ENCODE assay signal across 19 cellular contexts in genomic region chr9:20945269-20945668, GRCh38.
"Had no signal": no experiment of that assay in that cellular context is flagged by ENCODE, and none has a peak within 500 bp of the region (broad histone marks: within the 10 kb centered on the region; RNA-seq: fewer than 3 reads in every experiment).

No MANE protein-coding gene starts in this region.

- H3K9me3 ChIP-seq: gastroesophageal sphincter, left ventricle myocardium inferior, lower lobe of right lung, stomach, thoracic aorta, transverse colon had no signal

- FAIRE-seq: keratinocyte, small intestine had no signal

- DNase-seq: central memory CD4-positive, alpha-beta T cell; effector CD8-positive, alpha-beta T cell; immature natural killer cell; left cardiac atrium; left ventricle myocardium inferior; lower lobe of right lung; mesenchymal stem cell; naive thymus-derived CD8-positive, alpha-beta T cell; occipital lobe; right cardiac atrium; small intestine; stimulated activated CD4-positive, alpha-beta T cell treated with anti-CD3 and anti-CD28 coated beads, Interleukin-12 subunit alpha, Interleukin-12 subunit beta, amount 100 ng/mL, for 4 hours; stimulated activated naive CD4-positive, alpha-beta T cell; stomach; transverse colon had no signal

- H3K36me3 ChIP-seq: thoracic aorta had no signal

- H3K27ac ChIP-seq: coronary artery, gastroesophageal sphincter, left ventricle myocardium inferior, lower lobe of right lung, stomach, thoracic aorta, transverse colon had no signal

- H3K4me1 ChIP-seq: left ventricle myocardium inferior, lower lobe of right lung had no signal

- H3K4me3 ChIP-seq: coronary artery, gastroesophageal sphincter, left ventricle myocardium inferior, lower lobe of right lung, stomach, thoracic aorta, transverse colon had no signal

- H3K27me3 ChIP-seq: gastroesophageal sphincter, stomach, transverse colon had no signal
